17 cellular contexts compared by ENCODE assay signal in the genomic region with DNA sequence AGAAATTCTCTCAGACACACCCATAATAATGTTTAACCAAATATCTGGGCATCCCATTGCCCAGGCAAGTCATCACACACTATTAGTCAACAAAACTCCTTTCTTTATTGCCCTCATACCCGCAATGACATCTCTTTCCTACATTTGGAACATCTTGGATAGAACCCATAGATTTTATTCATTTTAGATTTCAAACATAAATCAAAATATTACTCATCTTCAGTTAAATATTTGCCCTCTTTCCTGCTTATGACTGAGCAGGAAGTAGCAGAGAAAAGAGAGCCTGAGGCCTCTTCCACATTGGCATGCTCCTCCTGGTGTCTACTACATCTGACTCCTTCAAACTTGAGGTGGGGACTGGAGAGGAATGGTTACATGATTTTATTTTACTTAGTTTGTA.
"Had no signal": no experiment of that assay in that cellular context is flagged by ENCODE, and none has a peak within 500 bp of the region (broad histone marks: within the 10 kb centered on the region; RNA-seq: fewer than 3 reads in every experiment).

No MANE protein-coding gene starts in this region.

- H3K4me3 ChIP-seq: right atrium auricular region, skin epidermis, tibial nerve, vagina had no signal

- H3K9me3 ChIP-seq: vagina had no signal

- DNase-seq: activated CD4-positive, alpha-beta T cell treated with anti-CD3 and anti-CD28 coated beads, Interleukin-2, amount 50 U/mL, for 1 hour; activated CD8-positive, alpha-beta memory T cell treated with anti-CD3 and anti-CD28 coated beads for 24 hours; activated naive CD8-positive, alpha-beta T cell treated with anti-CD3 and anti-CD28 coated beads for 36 hours; amygdala; dermis blood vessel endothelial cell; effector memory CD8-positive, alpha-beta T cell; kidney glomerular epithelial cell; occipital lobe; stimulated activated CD4-positive, alpha-beta T cell treated with anti-CD3 and anti-CD28 coated beads, Interleukin-15, amount 100 ng/mL, for 24 hours; stimulated activated CD4-positive, alpha-beta T cell treated with anti-CD3 and anti-CD28 coated beads, Interleukin-4, amount 100 ng/mL, for 1 hour; stimulated activated naive B cell treated with anti-CD40 and anti-IgM and Interleukin-4, amounts not matched to agents 10 μg/mL and 1 μg/mL and 100 μg/mL, for 72 hours; T-helper 9 cell had no signal

- H3K4me1 ChIP-seq: right atrium auricular region, tibial nerve, vagina had no signal

- H3K27me3 ChIP-seq: right atrium auricular region, tibial nerve, vagina had no signal

- H3K36me3 ChIP-seq: right atrium auricular region, tibial nerve, vagina had no signal

- ATAC-seq: activated CD4-positive, CD25-positive, alpha-beta regulatory T cell treated with anti-CD3 and anti-CD28 coated beads, Interleukin-2, amount 50 U/mL, for 24 hours; effector memory CD8-positive, alpha-beta T cell; stimulated activated naive B cell treated with anti-CD40 and anti-IgM and Interleukin-4, amounts not matched to agents 10 μg/mL and 1 μg/mL and 100 μg/mL, for 72 hours had no signal

- H3K27ac ChIP-seq: right atrium auricular region, skin epidermis, tibial nerve, vagina had no signal
